1 cellular context compared by ENCODE assay signal in genomic region chr11:71963468-71963867, GRCh38.
TF ChIP-seq lines count a peak whose summit lies in the region.

No MANE protein-coding gene starts in this region.

TF ChIP-seq in K562, 482 proteins besides CTCF, POLR2A, EP300 and RAD21:
- TF ChIP-seq DACH1 (IDR thresholded peaks at IDR 0.05; ENCODE audit: partially characterized antibody) (no peak), SRSF3 (IDR thresholded peaks at IDR 0.05; ENCODE audit: insufficient read depth, low read length) (no peak), ZNF507 (tag; conservative IDR thresholded peaks at IDR 0.05) (peak; percentile 95), CHD4 (IDR thresholded peaks at IDR 0.05; ENCODE audit: insufficient read depth, insufficient replicate concordance, low read depth, low read length, poor library complexity, severe bottlenecking) (no peak), CC2D1A (IDR thresholded peaks at IDR 0.05) (no peak), ZNF354B (CRISPR knock-in tag; IDR thresholded peaks at IDR 0.05) (peak; percentile 65)
- TF ChIP-seq, protein P1, sequence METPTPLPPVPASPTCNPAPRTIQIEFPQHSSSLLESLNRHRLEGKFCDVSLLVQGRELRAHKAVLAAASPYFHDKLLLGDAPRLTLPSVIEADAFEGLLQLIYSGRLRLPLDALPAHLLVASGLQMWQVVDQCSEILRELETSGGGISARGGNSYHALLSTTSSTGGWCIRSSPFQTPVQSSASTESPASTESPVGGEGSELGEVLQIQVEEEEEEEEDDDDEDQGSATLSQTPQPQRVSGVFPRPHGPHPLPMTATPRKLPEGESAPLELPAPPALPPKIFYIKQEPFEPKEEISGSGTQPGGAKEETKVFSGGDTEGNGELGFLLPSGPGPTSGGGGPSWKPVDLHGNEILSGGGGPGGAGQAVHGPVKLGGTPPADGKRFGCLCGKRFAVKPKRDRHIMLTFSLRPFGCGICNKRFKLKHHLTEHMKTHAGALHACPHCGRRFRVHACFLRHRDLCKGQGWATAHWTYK (CRISPR knock-in tag; IDR thresholded peaks at IDR 0.05), result no peak
TF ChIP-seq in K562: peak in this region for 2.
